In genomic region chr9:91495450-91495849, GRCh38 we compare ENCODE assay signal across 15 cellular contexts.
A peak's percentile ranks its signal among the peaks of the same experiment; 100 is the strongest.
DNase-seq lines count a peak whose midpoint lies in the region; ATAC-seq and TF ChIP-seq lines count a peak whose summit lies in the region.
"Had no signal": no experiment of that assay in that cellular context is flagged by ENCODE, and none has a peak within 500 bp of the region (broad histone marks: within the 10 kb centered on the region; RNA-seq: fewer than 3 reads in every experiment).

No MANE protein-coding gene starts in this region.

- in situ Hi-C loops in GM13976 (cut with MboI; ENCODE audit: low sequenced_read_pairs, unreplicated experiment): no loop called here

- H4K20me1 ChIP-seq in BLaER1 treated with 17β-estradiol and CSF1 and Interleukin-3, amounts not matched to agents 10 nM and 100 nM: no peaks in the 10 kb centered on the region
- H4K20me1 ChIP-seq in PC-3 (ENCODE audit: low read length): no peaks in the 10 kb centered on the region

- no peaks in the 10 kb centered on the region for H3K27me3 ChIP-seq in BLaER1 treated with 17β-estradiol and CSF1 and Interleukin-3, amounts not matched to agents 10 nM and 100 nM
- H3K27me3 ChIP-seq in PC-3 (ENCODE audit: low read length) (no peaks in the 10 kb centered on the region), rectal smooth muscle tissue (ENCODE audit: control insufficient read depth, insufficient read depth, low read length) (no peaks in the 10 kb centered on the region)

- peaks cover 0 to 9% (median 6%) of the 10 kb centered on the region in 11 experiments; a peak in 5 of 22 replicates for H3K9me3 ChIP-seq in BLaER1 treated with 17β-estradiol and CSF1 and Interleukin-3, amounts not matched to agents 10 nM and 100 nM (replicated peaks in 1 of 11)
- H3K9me3 ChIP-seq in PC-3 (ENCODE audit: low read length): no peaks in the 10 kb centered on the region
- H3K9me3 ChIP-seq: Caco-2 had no signal

- H3K4me1 ChIP-seq in BLaER1 treated with 17β-estradiol and CSF1 and Interleukin-3, amounts not matched to agents 10 nM and 100 nM: peaks cover 0 to 25% (median 6%) of the 10 kb centered on the region in 10 experiments; a peak in 10 of 20 replicates
- H3K4me1 ChIP-seq in PC-3 (ENCODE audit: insufficient read depth, low read length) (peaks cover 17% of the 10 kb centered on the region), rectal smooth muscle tissue (ENCODE audit: control insufficient read depth, insufficient read depth, low read length) (peaks cover 16% of the 10 kb centered on the region)
- H3K4me1 ChIP-seq: Caco-2 had no signal

- intact Hi-C loops in PC-3 (cut with micrococcal nuclease): loop anchor here (2.0 kb wide), 1 partner anchor 61 kb away; no protein-coding TSS in a partner anchor

- H3K9ac ChIP-seq in BLaER1 treated with 17β-estradiol and CSF1 and Interleukin-3, amounts not matched to agents 10 nM and 100 nM: no peak overlapping the region; a peak in 1 of 22 replicates
- no peak overlapping the region for H3K9ac ChIP-seq in PC-3 (ENCODE audit: low read length)
- H3K9ac ChIP-seq in rectal smooth muscle tissue (ENCODE audit: low read length): no peak overlapping the region

- no peaks in the 10 kb centered on the region for H3F3A ChIP-seq in PC-3 (ENCODE audit: low read length, unreplicated experiment)

- no peak overlapping the region for H2AFZ ChIP-seq in PC-3 (ENCODE audit: low read length)

- no peaks in the 10 kb centered on the region for H3K79me2 ChIP-seq in PC-3 (ENCODE audit: low read length)

- peak overlapping the region in 6 of 11 experiments; percentile 3 to 73 (median 36); a peak in 7 of 22 replicates for H3K4me2 ChIP-seq in BLaER1 treated with 17β-estradiol and CSF1 and Interleukin-3, amounts not matched to agents 10 nM and 100 nM
- H3K4me2 ChIP-seq in PC-3 (ENCODE audit: low read length): no peak overlapping the region

- peak overlapping the region in 1 of 11 experiments; percentile 14; a peak in 1 of 22 replicates for H3K27ac ChIP-seq in BLaER1 treated with 17β-estradiol and CSF1 and Interleukin-3, amounts not matched to agents 10 nM and 100 nM
- H3K27ac ChIP-seq in PC-3 (ENCODE audit: low read length) (no peak overlapping the region), epithelial cell of prostate (no peak overlapping the region), rectal smooth muscle tissue (ENCODE audit: low read depth, low read length) (peak overlapping the region; percentile 40)

- CTCF ChIA-PET in PC-3 (lab: Charles Lee): interaction anchor here (1.2 kb wide), 1 partner anchor 232 kb away, joined by 14 read pairs; no protein-coding TSS in a partner anchor

- peak; percentile 64 for DNase-seq in PC-3
- DNase-seq in epithelial cell of prostate (ENCODE audit: low read depth, low spot score): peak; percentile 36
- no peak for DNase-seq in GM13976 (ENCODE audit: low spot score)
- no peak for DNase-seq in activated CD8-positive, alpha-beta memory T cell treated with anti-CD3 and anti-CD28 coated beads for 24 hours
- no peak for DNase-seq in NCI-H1092 treated with DMSO at 0.1 percent for 48 hours (lab: John Stamatoyannopoulos, UW)
- DNase-seq: activated naive CD8-positive, alpha-beta T cell treated with anti-CD3 and anti-CD28 coated beads, Interleukin-2, amount 10 ng/mL, durations not matched to agents 7 days and 5 days; Caco-2; islet precursor cell; NCI-H82; nucleus accumbens; stimulated activated CD4-positive, alpha-beta T cell treated with anti-CD3 and anti-CD28 coated beads, Interleukin-2, amount 100 ng/mL, for 48 hours; stimulated activated naive CD8-positive, alpha-beta T cell treated with anti-CD3 and anti-CD28 coated beads, Interleukin-15, amount 100 ng/mL, for 72 hours had no signal

- H3K36me3 ChIP-seq in BLaER1 treated with 17β-estradiol and CSF1 and Interleukin-3, amounts not matched to agents 10 nM and 100 nM: no peaks in the 10 kb centered on the region
- H3K36me3 ChIP-seq in PC-3 (ENCODE audit: low read depth, low read length) (no peaks in the 10 kb centered on the region), rectal smooth muscle tissue (ENCODE audit: control insufficient read depth, insufficient read depth, low read length) (no peaks in the 10 kb centered on the region)

- no peak overlapping the region for H3K4me3 ChIP-seq in BLaER1 treated with 17β-estradiol and CSF1 and Interleukin-3, amounts not matched to agents 10 nM and 100 nM
- no peak overlapping the region for H3K4me3 ChIP-seq in PC-3 (ENCODE audit: low read length)
- H3K4me3 ChIP-seq in rectal smooth muscle tissue (ENCODE audit: low read length): no peak overlapping the region

- ATAC-seq in PC-3: peak; percentile 48
- ATAC-seq in GM21529 (IDR thresholded peaks at IDR 0.05; ENCODE audit: unreplicated experiment): no peak
- ATAC-seq: stimulated activated naive CD8-positive, alpha-beta T cell treated with anti-CD3 and anti-CD28 coated beads, Interleukin-15, amount 100 ng/mL, for 72 hours had no signal

- no peaks in the 10 kb centered on the region for H3K9me2 ChIP-seq in PC-3 (replicated peaks; ENCODE audit: low read length)

- BruUV-seq in PC-3 (replicated peaks; lab: Mats Ljungman, UMichigan): no TSS peak

- TF ChIP-seq CTCF in PC-3 (conservative IDR thresholded peaks at IDR 0.05; ENCODE audit: low read depth, low read length): no peak
- no peak for TF ChIP-seq CTCF in GM13976 (IDR thresholded peaks at IDR 0.05; ENCODE audit: borderline replicate concordance, control extremely low read depth, extremely low read depth, insufficient read depth, missing control alignments)

- POLR2A ChIA-PET in PC-3 (lab: Charles Lee; ENCODE audit: unreplicated experiment): no interaction called here

Comparison
In these comparisons a context has a peak if more than half of its experiments do, and no peak if none do; other contexts are left out.
1. DNase-seq: peak in PC-3 (single experiment) and epithelial cell of prostate (single experiment); none in GM13976 (single experiment), activated CD8-positive, alpha-beta memory T cell treated with anti-CD3 and anti-CD28 coated beads for 24 hours (single experiment) and NCI-H1092 treated with DMSO at 0.1 percent for 48 hours (single experiment).